In genomic region chr5:68032240-68032762, GRCh38 we compare ENCODE assay signal across 17 cellular contexts.
"Had no signal": no experiment of that assay in that cellular context is flagged by ENCODE, and none has a peak within 500 bp of the region (broad histone marks: within the 10 kb centered on the region; RNA-seq: fewer than 3 reads in every experiment).

No MANE protein-coding gene starts in this region.

- H3K27me3 ChIP-seq: dorsolateral prefrontal cortex, gastroesophageal sphincter, spleen, transverse colon had no signal

- ATAC-seq: gastroesophageal sphincter; left colon; lower lobe of right lung; natural killer cell; stimulated activated memory B cell treated with anti-CD40 and anti-IgM and Interleukin-4, amounts not matched to agents 10 μg/mL and 1 μg/mL and 100 μg/mL, for 72 hours had no signal

- DNase-seq: cortex of kidney; dorsolateral prefrontal cortex; effector CD8-positive, alpha-beta T cell; glutamatergic neuron; kidney; left colon; lower lobe of right lung; natural killer cell; posterior cingulate gyrus; spleen; stimulated activated CD4-positive, alpha-beta T cell treated with anti-CD3 and anti-CD28 coated beads, Interleukin-15, amount 100 ng/mL, for 24 hours; stimulated activated CD4-positive, alpha-beta T cell treated with anti-CD3 and anti-CD28 coated beads, Interleukin-1b, Interleukin-23, amount 100 ng/mL, for 48 hours; stimulated activated CD4-positive, alpha-beta T cell treated with anti-CD3 and anti-CD28 coated beads, Interleukin-4, amount 100 ng/mL, for 24 hours; transverse colon had no signal

- H3K9me3 ChIP-seq: gastroesophageal sphincter, lower lobe of right lung, spleen, thoracic aorta, transverse colon had no signal

- FAIRE-seq: kidney had no signal

- H3K4me3 ChIP-seq: dorsolateral prefrontal cortex, gastroesophageal sphincter, lower lobe of right lung, spleen, thoracic aorta, transverse colon had no signal

- H3K36me3 ChIP-seq: gastroesophageal sphincter, lower lobe of right lung, spleen, thoracic aorta, transverse colon had no signal

- H3K27ac ChIP-seq: dorsolateral prefrontal cortex, lower lobe of right lung, spleen, thoracic aorta, transverse colon had no signal
